In the genomic region with DNA sequence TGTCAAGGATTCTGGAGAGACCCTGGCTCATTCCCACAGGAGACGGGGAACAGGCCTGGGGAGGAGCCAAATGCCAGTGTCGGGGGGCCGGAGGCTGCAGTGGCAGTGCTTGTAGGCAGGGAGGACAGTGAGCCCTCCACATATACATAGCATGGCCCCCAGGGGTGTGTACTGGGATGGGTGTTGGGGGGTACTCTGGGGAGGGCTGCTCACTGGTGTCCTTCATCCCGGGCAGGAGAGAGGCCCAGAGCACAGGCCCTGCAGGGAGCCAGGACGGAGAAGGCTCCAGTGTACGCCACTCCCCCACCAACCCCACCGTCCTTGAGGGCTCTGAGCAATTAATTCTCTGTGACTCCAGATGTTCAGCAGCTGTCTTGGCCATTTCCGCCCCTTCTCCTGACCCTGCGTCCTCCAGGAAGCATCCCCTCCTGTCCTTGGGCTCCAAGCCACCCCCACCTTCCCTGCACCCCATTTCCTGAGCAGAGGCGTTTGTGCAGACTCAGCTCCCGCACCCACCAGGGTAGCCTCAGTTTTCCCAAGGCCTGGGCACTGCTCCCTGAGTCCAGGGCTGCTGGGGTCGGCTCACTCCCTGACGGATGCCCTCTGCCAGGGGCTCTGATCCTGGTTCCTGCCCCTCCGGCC, we compare ENCODE assay signal across 9 cellular contexts. TPM values are rescaled to one million over a fixed set of nuclear protein-coding genes. Genes with fewer than 3 reads are reported as not detected.
A peak's percentile ranks its signal among the peaks of the same experiment; 100 is the strongest.
DNase-seq lines count a peak whose midpoint lies in the region; ATAC-seq lines count a peak whose summit lies in the region.
"Had no signal": no experiment of that assay in that cellular context is flagged by ENCODE, and none has a peak within 500 bp of the region (broad histone marks: within the 10 kb centered on the region; RNA-seq: fewer than 3 reads in every experiment).

No MANE protein-coding gene starts in this region.

- H3K9ac ChIP-seq in HUES64 (ENCODE audit: low read depth, low read length): 0 out of 2 replicates have a peak overlapping the region, but pooled peaks have one; percentile 27
- H3K9ac ChIP-seq: KMS-11 had no signal

- no peak overlapping the region for H3K4me3 Mint-ChIP-seq in activated CD4-positive, alpha-beta T cell treated with anti-CD3 and anti-CD28 coated beads for 36 hours

- intact Hi-C loops in sciatic nerve (cut with DNase I): no loop called here
- intact Hi-C loops in activated CD4-positive, alpha-beta T cell treated with anti-CD3 and anti-CD28 coated beads for 36 hours (cut with DNase I, micrococcal nuclease): no loop called here

- no peak overlapping the region for H3K27ac Mint-ChIP-seq in activated CD4-positive, alpha-beta T cell treated with anti-CD3 and anti-CD28 coated beads for 36 hours

- peaks cover 10% of the 10 kb centered on the region for H3K36me3 Mint-ChIP-seq in activated CD4-positive, alpha-beta T cell treated with anti-CD3 and anti-CD28 coated beads for 36 hours (ENCODE audit: low read depth)

- no peak overlapping the region for H3K4me3 ChIP-seq in HUES64 (ENCODE audit: low read length)
- H3K4me3 ChIP-seq: HAP-1 had no signal

- WGBS in HUES64: 61% methylated on average over 13 of the region's 14 CpGs

- 0 out of 2 replicates have a peak, but pooled peaks cover 4% of the 10 kb centered on the region for H3K36me3 ChIP-seq in HUES64 (ENCODE audit: insufficient read depth, low read length)
- H3K36me3 ChIP-seq: HAP-1 had no signal

- peaks cover 41% of the 10 kb centered on the region for H3K4me1 ChIP-seq in HUES64 (ENCODE audit: insufficient read depth, low read length)
- H3K4me1 ChIP-seq: HAP-1 had no signal

- H3K9me3 Mint-ChIP-seq in activated CD4-positive, alpha-beta T cell treated with anti-CD3 and anti-CD28 coated beads for 36 hours (ENCODE audit: low read depth): no peaks in the 10 kb centered on the region

- H3K9me3 ChIP-seq in HUES64 (ENCODE audit: insufficient read depth, low read depth, low read length): no peaks in the 10 kb centered on the region
- H3K9me3 ChIP-seq: HAP-1 had no signal

- no peaks in the 10 kb centered on the region for H3K27me3 Mint-ChIP-seq in activated CD4-positive, alpha-beta T cell treated with anti-CD3 and anti-CD28 coated beads for 36 hours

- POLR2A ChIA-PET in activated CD4-positive, alpha-beta T cell treated with anti-CD3 and anti-CD28 coated beads for 36 hours (lab: Charles Lee): no interaction called here

- H3K4me1 Mint-ChIP-seq in activated CD4-positive, alpha-beta T cell treated with anti-CD3 and anti-CD28 coated beads for 36 hours: peaks cover 25% of the 10 kb centered on the region

- DNase-seq in sciatic nerve (ENCODE audit: low spot score): no peak
- DNase-seq in activated gamma-delta T cell treated with Interleukin-2 at 50 U/mL for 16 hours: no peak
- no peak for DNase-seq in activated CD4-positive, alpha-beta T cell treated with anti-CD3 and anti-CD28 coated beads for 36 hours
- DNase-seq in medulla oblongata (ENCODE audit: extremely low spot score): no peak
- DNase-seq: activated naive CD4-positive, alpha-beta T cell had no signal

- peak overlapping the region; percentile 78; the same call in 1 of the 2 replicates for H3K27ac ChIP-seq in HUES64 (ENCODE audit: low read depth, low read length)
- H3K27ac ChIP-seq: KMS-11 had no signal

- peak; percentile 2 for ATAC-seq in esophagus mucosa
- ATAC-seq in sciatic nerve: peak; percentile 18
- ATAC-seq in activated CD4-positive, alpha-beta T cell treated with anti-CD3 and anti-CD28 coated beads for 36 hours: no peak

- CTCF ChIA-PET in activated CD4-positive, alpha-beta T cell treated with anti-CD3 and anti-CD28 coated beads for 36 hours (lab: Charles Lee): interaction anchor here (0.6 kb wide), 1 partner anchor 90 kb away, joined by 4 read pairs; no protein-coding TSS in a partner anchor

- no peaks in the 10 kb centered on the region for H3K27me3 ChIP-seq in HUES64 (ENCODE audit: insufficient read depth, low read length)

RNA-seq across cellular contexts. Expression of gene ABHD16B, which starts 3.4 kb away (rescaled TPM):
- not detected for polyA plus RNA-seq in HUES64 (2013, experiment 1 of 2)
- polyA plus RNA-seq in HUES64 (2013, experiment 2 of 2): not detected
- total RNA-seq in esophagus mucosa (not detected), sciatic nerve (not detected)
- total RNA-seq in activated CD4-positive, alpha-beta T cell treated with anti-CD3 and anti-CD28 coated beads for 36 hours: under 1 TPM; 0.11 to 0.16 TPM

RNA-seq across cellular contexts. Expression of gene TPD52L2, which starts 7.2 kb away (rescaled TPM):
- polyA plus RNA-seq in HUES64 (2013, experiment 1 of 2): 68.5 TPM
- 63.7 TPM for polyA plus RNA-seq in HUES64 (2013, experiment 2 of 2)
- total RNA-seq in esophagus mucosa (90.6 TPM), sciatic nerve (69.1 TPM)
- total RNA-seq in activated CD4-positive, alpha-beta T cell treated with anti-CD3 and anti-CD28 coated beads for 36 hours: 10 to 100 TPM; 54.0 to 56.3 TPM

RNA-seq across cellular contexts. Expression of gene ZBTB46, which starts 26.8 kb away (rescaled TPM):
- polyA plus RNA-seq in HUES64 (2013, experiment 1 of 2): 5.9 TPM
- polyA plus RNA-seq in HUES64 (2013, experiment 2 of 2): 8.4 TPM
- total RNA-seq in esophagus mucosa (1.7 TPM), sciatic nerve (30.2 TPM)
- total RNA-seq in activated CD4-positive, alpha-beta T cell treated with anti-CD3 and anti-CD28 coated beads for 36 hours: 1 to 10 TPM in 1 of 2 experiments, under 1 TPM in 1; 0.88 to 1.3 TPM

RNA-seq across cellular contexts. Expression of gene DNAJC5, which starts 37.1 kb away (rescaled TPM):
- 19.1 TPM for polyA plus RNA-seq in HUES64 (2013, experiment 1 of 2)
- polyA plus RNA-seq in HUES64 (2013, experiment 2 of 2): 19.7 TPM
- 64.8 TPM for total RNA-seq in esophagus mucosa
- total RNA-seq in sciatic nerve: 30.1 TPM
- 10 to 100 TPM; 30.1 to 34.3 TPM for total RNA-seq in activated CD4-positive, alpha-beta T cell treated with anti-CD3 and anti-CD28 coated beads for 36 hours

Comparison
In these comparisons a context has a peak if more than half of its experiments do, and no peak if none do; other contexts are left out.
1. RNA of gene ZBTB46, which starts 26.8 kb away (total RNA-seq): 30.2 TPM in sciatic nerve (single experiment); 1.7 TPM in esophagus mucosa (single experiment) and 0.88 to 1.3 TPM in activated CD4-positive, alpha-beta T cell treated with anti-CD3 and anti-CD28 coated beads for 36 hours; every median in the first group is over 10 times any median in the second.